In the genomic region with DNA sequence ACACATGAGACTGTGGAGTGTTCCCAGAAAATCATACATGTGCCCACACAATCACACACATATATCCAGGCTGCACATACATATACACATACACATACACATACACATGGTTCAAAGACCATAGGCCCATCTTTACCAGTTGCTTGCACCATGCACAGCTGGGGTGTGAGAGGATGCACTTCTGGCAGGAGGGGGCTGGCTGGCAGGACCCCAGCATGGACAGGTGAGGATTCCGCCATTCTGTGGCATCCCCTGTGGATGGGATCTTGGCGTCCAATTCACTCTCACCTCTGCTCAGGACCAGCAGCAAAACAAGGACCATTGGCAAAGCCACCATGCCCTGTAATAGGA, we compare ENCODE assay signal across 9 cellular contexts. TPM values are rescaled to one million over a fixed set of nuclear protein-coding genes. Genes with fewer than 3 reads are reported as not detected.
A peak's percentile ranks its signal among the peaks of the same experiment; 100 is the strongest.
DNase-seq lines count a peak whose midpoint lies in the region; ATAC-seq and TF ChIP-seq lines count a peak whose summit lies in the region.
"Had no signal": no experiment of that assay in that cellular context is flagged by ENCODE, and none has a peak within 500 bp of the region (broad histone marks: within the 10 kb centered on the region; RNA-seq: fewer than 3 reads in every experiment).

No MANE protein-coding gene starts in this region.

- DNase-seq in effector memory CD4-positive, alpha-beta T cell: no peak
- DNase-seq in NCI-H1930 (lab: John Stamatoyannopoulos, UW): no peak
- no peak for DNase-seq in substantia nigra (lab: John Stamatoyannopoulos, UW)
- no peak for DNase-seq in right atrium auricular region (ENCODE audit: low spot score)
- DNase-seq: KG1 had no signal

- peaks cover 55% of the 10 kb centered on the region for H3K4me1 ChIP-seq in effector memory CD4-positive, alpha-beta T cell (ENCODE audit: control insufficient read depth, insufficient read depth, low read length, poor library complexity, severe bottlenecking)
- H3K4me1 ChIP-seq in right atrium auricular region: peaks cover 0 to 11% of the 10 kb centered on the region in 2 donors

- H3K27me3 Mint-ChIP-seq in IgD-negative memory B cell: peaks cover 2% of the 10 kb centered on the region

- no peaks in the 10 kb centered on the region for H3K9me3 ChIP-seq in effector memory CD4-positive, alpha-beta T cell (ENCODE audit: control insufficient read depth, low read length)
- no peaks in the 10 kb centered on the region for H3K9me3 ChIP-seq in right atrium auricular region

- H3K9me3 Mint-ChIP-seq in IgD-negative memory B cell: no peaks in the 10 kb centered on the region

- H3K36me3 Mint-ChIP-seq in IgD-negative memory B cell: peaks cover 17% of the 10 kb centered on the region

- no peaks in the 10 kb centered on the region for H3K27me3 ChIP-seq in effector memory CD4-positive, alpha-beta T cell (replicated peaks; ENCODE audit: control insufficient read depth, insufficient read depth, low read length, poor library complexity, severe bottlenecking)
- no peaks in the 10 kb centered on the region for H3K27me3 ChIP-seq in right atrium auricular region

- peaks cover 35% of the 10 kb centered on the region for H3K36me3 ChIP-seq in effector memory CD4-positive, alpha-beta T cell (ENCODE audit: control insufficient read depth, insufficient read depth, low read length)
- H3K36me3 ChIP-seq in right atrium auricular region: no peaks in the 10 kb centered on the region

- peak overlapping the region; percentile 53 to 96 (median 90) for H3K27ac Mint-ChIP-seq in IgD-negative memory B cell

- H3K27ac ChIP-seq in effector memory CD4-positive, alpha-beta T cell (ENCODE audit: insufficient read depth, low read length, poor library complexity, severe bottlenecking): peak overlapping the region; percentile 41
- H3K27ac ChIP-seq in substantia nigra (ENCODE audit: low read depth, low read length, poor library complexity, severe bottlenecking): no peak overlapping the region
- no peak overlapping the region for H3K27ac ChIP-seq in right atrium auricular region

- TF ChIP-seq CTCF in right atrium auricular region (IDR thresholded peaks at IDR 0.05): no peak

- peak overlapping the region; percentile 73 to 91 (median 84) for H3K4me3 Mint-ChIP-seq in IgD-negative memory B cell

- peaks cover 33 to 52% (median 47%) of the 10 kb centered on the region in 3 donors for H3K4me1 Mint-ChIP-seq in IgD-negative memory B cell

- H3K4me3 ChIP-seq in effector memory CD4-positive, alpha-beta T cell (ENCODE audit: insufficient read depth, low read depth, low read length, poor library complexity, severe bottlenecking): no peak overlapping the region
- no peak overlapping the region for H3K4me3 ChIP-seq in right atrium auricular region

- ATAC-seq in GM18502 (IDR thresholded peaks at IDR 0.05; ENCODE audit: poor library complexity, unreplicated experiment) (peak; percentile 30), GM21447 (IDR thresholded peaks at IDR 0.05; ENCODE audit: unreplicated experiment) (peak; percentile 6)

RNA-seq across cellular contexts. Expression of gene ITGB7, which starts 7.0 kb away (rescaled TPM):
- polyA plus RNA-seq in IgD-negative memory B cell: 238 TPM
- under 1 TPM in 1 of 2 donors, not detected in 1; 0.47 TPM for total RNA-seq in right atrium auricular region
- polyA plus RNA-seq: neural cell had no signal

RNA-seq across cellular contexts. Expression of gene CSAD, which starts 19.4 kb away (rescaled TPM):
- 0.58 TPM for polyA plus RNA-seq in IgD-negative memory B cell
- total RNA-seq in right atrium auricular region: 1 to 10 TPM; 3.4 to 4.9 TPM

RNA-seq across cellular contexts. Expression of gene ZNF740, which starts 19.6 kb away (rescaled TPM):
- 5.0 TPM for polyA plus RNA-seq in IgD-negative memory B cell
- 1 to 10 TPM; 5.9 to 7.4 TPM for total RNA-seq in right atrium auricular region

RNA-seq across cellular contexts. Expression of gene RARG, which starts 31.9 kb away (rescaled TPM):
- 4.8 TPM for polyA plus RNA-seq in IgD-negative memory B cell
- 10 to 100 TPM; 14.8 to 15.0 TPM for total RNA-seq in right atrium auricular region
